8 cellular contexts compared by ENCODE assay signal in genomic region chr10:43623351-43623750, GRCh38. TPM values are rescaled to one million over a fixed set of nuclear protein-coding genes. Genes with fewer than 3 reads are reported as not detected.
DNase-seq lines count a peak whose midpoint lies in the region; TF ChIP-seq lines count a peak whose summit lies in the region.

No MANE protein-coding gene starts in this region.

- H3K4me1 Mint-ChIP-seq in chondrocyte (ENCODE audit: low read depth) (peaks cover 6% of the 10 kb centered on the region), neural progenitor cell (no peaks in the 10 kb centered on the region)

- no peaks in the 10 kb centered on the region for H3F3A ChIP-seq in neural progenitor cell (ENCODE audit: low read depth)

- H3K4me1 ChIP-seq in parathyroid adenoma (no peaks in the 10 kb centered on the region), neural progenitor cell (no peaks in the 10 kb centered on the region)

- H3K4me3 ChIP-seq in parathyroid adenoma (ENCODE audit: low read depth, low read length) (no peak overlapping the region), neural progenitor cell (no peak overlapping the region)

- no peaks in the 10 kb centered on the region for H3K36me3 ChIP-seq in parathyroid adenoma (ENCODE audit: control insufficient read depth, insufficient read depth, low read length)
- H3K36me3 ChIP-seq in neural progenitor cell, result no peaks in the 10 kb centered on the region

- H3K27me3 Mint-ChIP-seq in chondrocyte (ENCODE audit: low read depth) (no peaks in the 10 kb centered on the region), neural progenitor cell (ENCODE audit: insufficient read depth, low read depth) (no peaks in the 10 kb centered on the region)

- H3K27ac ChIP-seq in parathyroid adenoma (no peak overlapping the region), neural progenitor cell (no peak overlapping the region)

- H4K20me1 ChIP-seq in neural progenitor cell (ENCODE audit: low read depth), result no peaks in the 10 kb centered on the region

- no peaks in the 10 kb centered on the region for H3K79me2 ChIP-seq in parathyroid adenoma
- no peaks in the 10 kb centered on the region for H3K79me2 ChIP-seq in neural progenitor cell (ENCODE audit: low read depth)

- H3K4me2 ChIP-seq in parathyroid adenoma (ENCODE audit: low read length), result peak overlapping the region; percentile 25
- H3K4me2 ChIP-seq in neural progenitor cell, result no peak overlapping the region

- H3K36me3 Mint-ChIP-seq in chondrocyte (ENCODE audit: low read depth) (peaks cover 2% of the 10 kb centered on the region), neural progenitor cell (peaks cover 2% of the 10 kb centered on the region)

- no peaks in the 10 kb centered on the region for H3K27me3 ChIP-seq in parathyroid adenoma (ENCODE audit: control insufficient read depth, insufficient read depth, low read length)
- H3K27me3 ChIP-seq in neural progenitor cell, result no peaks in the 10 kb centered on the region

- H3K9me3 ChIP-seq in parathyroid adenoma (ENCODE audit: control insufficient read depth, low read length) (no peaks in the 10 kb centered on the region), neural progenitor cell (ENCODE audit: low read depth) (peaks cover 12% of the 10 kb centered on the region)

- H3K9ac ChIP-seq in parathyroid adenoma (no peak overlapping the region), neural progenitor cell (no peak overlapping the region)

- TF ChIP-seq CTCF in chondrocyte (IDR thresholded peaks at IDR 0.05), result no peak
- TF ChIP-seq CTCF in parathyroid adenoma (IDR thresholded peaks at IDR 0.05), result no peak
- no peak for TF ChIP-seq CTCF in neural progenitor cell (IDR thresholded peaks at IDR 0.05)

- no peak overlapping the region for H2AFZ ChIP-seq in parathyroid adenoma
- no peak overlapping the region for H2AFZ ChIP-seq in neural progenitor cell (replicated peaks)

- H3K4me3 Mint-ChIP-seq in chondrocyte (ENCODE audit: unreplicated experiment), result peak overlapping the region; percentile 10
- no peak overlapping the region for H3K4me3 Mint-ChIP-seq in neural progenitor cell

- H3K9me3 Mint-ChIP-seq in chondrocyte (ENCODE audit: low read depth) (peaks cover 14% of the 10 kb centered on the region), neural progenitor cell (peaks cover 26% of the 10 kb centered on the region)

- DNase-seq in NOMO-1 treated with DMSO at 0.1 percent for 48 hours (lab: John Stamatoyannopoulos, UW; ENCODE audit: unreplicated experiment) (peak; percentile 34), NOMO-1 (lab: John Stamatoyannopoulos, UW; ENCODE audit: unreplicated experiment in 2 of 2) (no peak), NCI-H1105 (lab: John Stamatoyannopoulos, UW) (peak; percentile 14), chondrocyte (ENCODE audit: low spot score) (no peak), neural progenitor cell (ENCODE audit: low spot score) (no peak), glomerular visceral epithelial cell (ENCODE audit: extremely low spot score) (no peak)
- no peak for DNase-seq in stimulated activated CD8-positive, alpha-beta memory T cell treated with anti-CD3 and anti-CD28 coated beads, Interleukin-4, amount 100 ng/mL, for 48 hours

- H3K27ac Mint-ChIP-seq in chondrocyte (ENCODE audit: unreplicated experiment) (no peak overlapping the region), neural progenitor cell (no peak overlapping the region)

RNA-seq across cellular contexts. Expression of gene ZNF485, which starts 17.1 kb away (rescaled TPM):
- 1.8 to 2.5 TPM (median 1.9 TPM) in 3 replicates for total RNA-seq in chondrocyte
- total RNA-seq in neural progenitor cell (ENCODE audit: low replicate concordance), result 4.7 and 5.4 TPM in 2 replicates

RNA-seq across cellular contexts. Expression of gene ZNF32, which starts 25.3 kb away (rescaled TPM):
- total RNA-seq in chondrocyte (35.4 to 41.1 TPM (median 40.3 TPM) in 3 replicates), neural progenitor cell (ENCODE audit: low replicate concordance) (40.8 and 50.7 TPM in 2 replicates)

RNA-seq across cellular contexts. Expression of gene ZNF239, which starts 48.9 kb away (rescaled TPM):
- total RNA-seq in chondrocyte (4.2 to 5.6 TPM (median 4.6 TPM) in 3 replicates), neural progenitor cell (ENCODE audit: low replicate concordance) (7.1 and 16.9 TPM in 2 replicates)

Comparison
In these comparisons a context has a peak if more than half of its experiments do, and no peak if none do; other contexts are left out.
1. DNase-seq: peak in NOMO-1 treated with DMSO at 0.1 percent for 48 hours (single experiment) and NCI-H1105 (single experiment); none in NOMO-1 (0 of 2), chondrocyte (single experiment), neural progenitor cell (single experiment), glomerular visceral epithelial cell (single experiment) and stimulated activated CD8-positive, alpha-beta memory T cell treated with anti-CD3 and anti-CD28 coated beads, Interleukin-4, amount 100 ng/mL, for 48 hours (single experiment).